In the genomic region with DNA sequence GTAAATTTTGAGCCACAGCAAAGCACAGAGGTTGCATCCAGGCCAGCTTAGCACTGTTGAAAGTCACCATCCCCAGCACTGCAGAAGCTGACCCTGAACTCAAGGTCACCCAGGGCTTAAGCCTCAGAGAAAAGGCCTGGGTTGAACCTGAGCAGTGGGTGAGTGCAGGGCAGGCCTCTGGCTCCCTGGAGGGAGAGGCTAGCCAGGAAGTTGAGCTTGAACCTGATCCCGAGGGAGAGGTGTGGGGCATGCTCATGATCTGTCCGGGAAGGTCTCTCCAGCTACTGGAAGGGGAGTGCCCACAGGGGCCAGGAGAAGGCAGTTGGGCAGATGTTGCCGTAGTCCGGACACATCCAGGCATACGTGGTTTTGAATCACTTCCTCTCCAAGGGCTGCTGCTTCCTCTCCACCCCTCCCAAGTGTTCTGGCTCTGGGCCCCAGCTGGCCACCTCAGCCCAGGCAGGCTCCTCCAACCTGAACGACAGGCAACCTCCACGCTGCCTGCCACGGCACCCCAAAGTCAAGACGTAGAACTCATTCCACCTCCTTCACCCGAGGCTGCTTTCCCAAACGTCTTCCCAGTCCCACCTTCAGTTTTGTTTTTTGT, we compare ENCODE assay signal across 1 cellular context.
A peak's percentile ranks its signal among the peaks of the same experiment; 100 is the strongest.
TF ChIP-seq lines count a peak whose summit lies in the region.

No MANE protein-coding gene starts in this region.

TF ChIP-seq in HepG2, 621 proteins besides CTCF, POLR2A, EP300 and RAD21 (continued from another document and continues in another):
- TF ChIP-seq, protein P1, sequence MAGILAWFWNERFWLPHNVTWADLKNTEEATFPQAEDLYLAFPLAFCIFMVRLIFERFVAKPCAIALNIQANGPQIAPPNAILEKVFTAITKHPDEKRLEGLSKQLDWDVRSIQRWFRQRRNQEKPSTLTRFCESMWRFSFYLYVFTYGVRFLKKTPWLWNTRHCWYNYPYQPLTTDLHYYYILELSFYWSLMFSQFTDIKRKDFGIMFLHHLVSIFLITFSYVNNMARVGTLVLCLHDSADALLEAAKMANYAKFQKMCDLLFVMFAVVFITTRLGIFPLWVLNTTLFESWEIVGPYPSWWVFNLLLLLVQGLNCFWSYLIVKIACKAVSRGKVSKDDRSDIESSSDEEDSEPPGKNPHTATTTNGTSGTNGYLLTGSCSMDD (CRISPR knock-in tag; IDR thresholded peaks at IDR 0.05): no peak
- TF ChIP-seq, protein P2, sequence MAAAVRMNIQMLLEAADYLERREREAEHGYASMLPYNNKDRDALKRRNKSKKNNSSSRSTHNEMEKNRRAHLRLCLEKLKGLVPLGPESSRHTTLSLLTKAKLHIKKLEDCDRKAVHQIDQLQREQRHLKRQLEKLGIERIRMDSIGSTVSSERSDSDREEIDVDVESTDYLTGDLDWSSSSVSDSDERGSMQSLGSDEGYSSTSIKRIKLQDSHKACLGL (CRISPR knock-in tag; IDR thresholded peaks at IDR 0.05): no peak
- TF ChIP-seq PAX8 (CRISPR knock-in tag; IDR thresholded peaks at IDR 0.05; ENCODE audit: borderline replicate concordance) (0 out of 2 replicates have a peak, but pooled peaks have one; percentile 28), ZNF33A (CRISPR knock-in tag; IDR thresholded peaks at IDR 0.05; ENCODE audit: borderline replicate concordance) (no peak), NPAS2 (CRISPR knock-in tag; IDR thresholded peaks at IDR 0.05; ENCODE audit: borderline replicate concordance) (no peak), PRPF4 (IDR thresholded peaks at IDR 0.05; ENCODE audit: low read depth, low read length, poor library complexity, severe bottlenecking) (no peak), MAF1 (CRISPR knock-in tag; IDR thresholded peaks at IDR 0.05; ENCODE audit: borderline replicate concordance) (0 out of 2 replicates have a peak, but pooled peaks have one; percentile 79), RORA (CRISPR knock-in tag; IDR thresholded peaks at IDR 0.05) (no peak), ZKSCAN1 (IDR thresholded peaks at IDR 0.05; ENCODE audit: low read length) (no peak; the same call in none of the 2 replicates), ZNF605 (CRISPR knock-in tag; IDR thresholded peaks at IDR 0.05) (peak; percentile 82), ZSCAN21 (CRISPR knock-in tag; IDR thresholded peaks at IDR 0.05; ENCODE audit: borderline replicate concordance) (no peak; the same call in 1 of the 2 replicates), YY1 (IDR thresholded peaks at IDR 0.05; ENCODE audit: insufficient read depth, insufficient replicate concordance, low read depth, low read length) (no peak), KLF12 (CRISPR knock-in tag; IDR thresholded peaks at IDR 0.05; ENCODE audit: borderline replicate concordance) (peak; percentile 88), ZNF891 (CRISPR knock-in tag; IDR thresholded peaks at IDR 0.05) (no peak; the same call in none of the 2 replicates), ZNF556 (CRISPR knock-in tag; IDR thresholded peaks at IDR 0.05; ENCODE audit: borderline replicate concordance) (peak; percentile 88; the same call in 1 of the 2 replicates), ZNF20 (CRISPR knock-in tag; IDR thresholded peaks at IDR 0.05) (no peak), SMARCE1 (IDR thresholded peaks at IDR 0.05; ENCODE audit: borderline replicate concordance) (no peak)
- TF ChIP-seq, protein P3, sequence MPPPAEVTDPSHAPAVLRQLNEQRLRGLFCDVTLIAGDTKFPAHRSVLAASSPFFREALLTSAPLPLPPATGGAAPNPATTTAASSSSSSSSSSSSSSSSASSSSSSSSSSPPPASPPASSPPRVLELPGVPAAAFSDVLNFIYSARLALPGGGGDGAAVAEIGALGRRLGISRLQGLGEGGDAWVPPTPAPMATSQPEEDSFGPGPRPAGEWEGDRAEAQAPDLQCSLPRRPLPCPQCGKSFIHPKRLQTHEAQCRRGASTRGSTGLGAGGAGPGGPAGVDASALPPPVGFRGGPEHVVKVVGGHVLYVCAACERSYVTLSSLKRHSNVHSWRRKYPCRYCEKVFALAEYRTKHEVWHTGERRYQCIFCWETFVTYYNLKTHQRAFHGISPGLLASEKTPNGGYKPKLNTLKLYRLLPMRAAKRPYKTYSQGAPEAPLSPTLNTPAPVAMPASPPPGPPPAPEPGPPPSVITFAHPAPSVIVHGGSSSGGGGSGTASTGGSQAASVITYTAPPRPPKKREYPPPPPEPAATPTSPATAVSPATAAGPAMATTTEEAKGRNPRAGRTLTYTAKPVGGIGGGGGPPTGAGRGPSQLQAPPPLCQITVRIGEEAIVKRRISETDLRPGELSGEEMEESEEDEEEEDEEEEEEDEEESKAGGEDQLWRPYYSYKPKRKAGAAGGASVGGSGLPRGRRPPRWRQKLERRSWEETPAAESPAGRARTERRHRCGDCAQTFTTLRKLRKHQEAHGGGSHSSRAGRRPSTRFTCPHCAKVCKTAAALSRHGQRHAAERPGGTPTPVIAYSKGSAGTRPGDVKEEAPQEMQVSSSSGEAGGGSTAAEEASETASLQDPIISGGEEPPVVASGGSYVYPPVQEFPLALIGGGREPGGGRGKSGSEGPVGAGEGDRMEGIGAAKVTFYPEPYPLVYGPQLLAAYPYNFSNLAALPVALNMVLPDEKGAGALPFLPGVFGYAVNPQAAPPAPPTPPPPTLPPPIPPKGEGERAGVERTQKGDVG (CRISPR knock-in tag; IDR thresholded peaks at IDR 0.05; ENCODE audit: borderline replicate concordance): peak; percentile 92
- TF ChIP-seq, protein P4, sequence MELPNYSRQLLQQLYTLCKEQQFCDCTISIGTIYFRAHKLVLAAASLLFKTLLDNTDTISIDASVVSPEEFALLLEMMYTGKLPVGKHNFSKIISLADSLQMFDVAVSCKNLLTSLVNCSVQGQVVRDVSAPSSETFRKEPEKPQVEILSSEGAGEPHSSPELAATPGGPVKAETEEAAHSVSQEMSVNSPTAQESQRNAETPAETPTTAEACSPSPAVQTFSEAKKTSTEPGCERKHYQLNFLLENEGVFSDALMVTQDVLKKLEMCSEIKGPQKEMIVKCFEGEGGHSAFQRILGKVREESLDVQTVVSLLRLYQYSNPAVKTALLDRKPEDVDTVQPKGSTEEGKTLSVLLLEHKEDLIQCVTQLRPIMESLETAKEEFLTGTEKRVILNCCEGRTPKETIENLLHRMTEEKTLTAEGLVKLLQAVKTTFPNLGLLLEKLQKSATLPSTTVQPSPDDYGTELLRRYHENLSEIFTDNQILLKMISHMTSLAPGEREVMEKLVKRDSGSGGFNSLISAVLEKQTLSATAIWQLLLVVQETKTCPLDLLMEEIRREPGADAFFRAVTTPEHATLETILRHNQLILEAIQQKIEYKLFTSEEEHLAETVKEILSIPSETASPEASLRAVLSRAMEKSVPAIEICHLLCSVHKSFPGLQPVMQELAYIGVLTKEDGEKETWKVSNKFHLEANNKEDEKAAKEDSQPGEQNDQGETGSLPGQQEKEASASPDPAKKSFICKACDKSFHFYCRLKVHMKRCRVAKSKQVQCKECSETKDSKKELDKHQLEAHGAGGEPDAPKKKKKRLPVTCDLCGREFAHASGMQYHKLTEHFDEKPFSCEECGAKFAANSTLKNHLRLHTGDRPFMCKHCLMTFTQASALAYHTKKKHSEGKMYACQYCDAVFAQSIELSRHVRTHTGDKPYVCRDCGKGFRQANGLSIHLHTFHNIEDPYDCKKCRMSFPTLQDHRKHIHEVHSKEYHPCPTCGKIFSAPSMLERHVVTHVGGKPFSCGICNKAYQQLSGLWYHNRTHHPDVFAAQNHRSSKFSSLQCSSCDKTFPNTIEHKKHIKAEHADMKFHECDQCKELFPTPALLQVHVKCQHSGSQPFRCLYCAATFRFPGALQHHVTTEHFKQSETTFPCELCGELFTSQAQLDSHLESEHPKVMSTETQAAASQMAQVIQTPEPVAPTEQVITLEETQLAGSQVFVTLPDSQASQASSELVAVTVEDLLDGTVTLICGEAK (IDR thresholded peaks at IDR 0.05): no peak
- TF ChIP-seq, protein P4 (CRISPR knock-in tag; IDR thresholded peaks at IDR 0.05): peak; percentile 59; the same call in 1 of the 2 replicates
- TF ChIP-seq, protein P5, sequence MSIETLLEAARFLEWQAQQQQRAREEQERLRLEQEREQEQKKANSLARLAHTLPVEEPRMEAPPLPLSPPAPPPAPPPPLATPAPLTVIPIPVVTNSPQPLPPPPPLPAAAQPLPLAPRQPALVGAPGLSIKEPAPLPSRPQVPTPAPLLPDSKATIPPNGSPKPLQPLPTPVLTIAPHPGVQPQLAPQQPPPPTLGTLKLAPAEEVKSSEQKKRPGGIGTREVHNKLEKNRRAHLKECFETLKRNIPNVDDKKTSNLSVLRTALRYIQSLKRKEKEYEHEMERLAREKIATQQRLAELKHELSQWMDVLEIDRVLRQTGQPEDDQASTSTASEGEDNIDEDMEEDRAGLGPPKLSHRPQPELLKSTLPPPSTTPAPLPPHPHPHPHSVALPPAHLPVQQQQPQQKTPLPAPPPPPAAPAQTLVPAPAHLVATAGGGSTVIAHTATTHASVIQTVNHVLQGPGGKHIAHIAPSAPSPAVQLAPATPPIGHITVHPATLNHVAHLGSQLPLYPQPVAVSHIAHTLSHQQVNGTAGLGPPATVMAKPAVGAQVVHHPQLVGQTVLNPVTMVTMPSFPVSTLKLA (IDR thresholded peaks at IDR 0.05): no peak
- TF ChIP-seq, protein P6, sequence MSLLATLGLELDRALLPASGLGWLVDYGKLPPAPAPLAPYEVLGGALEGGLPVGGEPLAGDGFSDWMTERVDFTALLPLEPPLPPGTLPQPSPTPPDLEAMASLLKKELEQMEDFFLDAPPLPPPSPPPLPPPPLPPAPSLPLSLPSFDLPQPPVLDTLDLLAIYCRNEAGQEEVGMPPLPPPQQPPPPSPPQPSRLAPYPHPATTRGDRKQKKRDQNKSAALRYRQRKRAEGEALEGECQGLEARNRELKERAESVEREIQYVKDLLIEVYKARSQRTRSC (CRISPR knock-in tag; IDR thresholded peaks at IDR 0.05; ENCODE audit: low read depth): no peak; the same call in 1 of the 2 replicates
- TF ChIP-seq, protein P7, sequence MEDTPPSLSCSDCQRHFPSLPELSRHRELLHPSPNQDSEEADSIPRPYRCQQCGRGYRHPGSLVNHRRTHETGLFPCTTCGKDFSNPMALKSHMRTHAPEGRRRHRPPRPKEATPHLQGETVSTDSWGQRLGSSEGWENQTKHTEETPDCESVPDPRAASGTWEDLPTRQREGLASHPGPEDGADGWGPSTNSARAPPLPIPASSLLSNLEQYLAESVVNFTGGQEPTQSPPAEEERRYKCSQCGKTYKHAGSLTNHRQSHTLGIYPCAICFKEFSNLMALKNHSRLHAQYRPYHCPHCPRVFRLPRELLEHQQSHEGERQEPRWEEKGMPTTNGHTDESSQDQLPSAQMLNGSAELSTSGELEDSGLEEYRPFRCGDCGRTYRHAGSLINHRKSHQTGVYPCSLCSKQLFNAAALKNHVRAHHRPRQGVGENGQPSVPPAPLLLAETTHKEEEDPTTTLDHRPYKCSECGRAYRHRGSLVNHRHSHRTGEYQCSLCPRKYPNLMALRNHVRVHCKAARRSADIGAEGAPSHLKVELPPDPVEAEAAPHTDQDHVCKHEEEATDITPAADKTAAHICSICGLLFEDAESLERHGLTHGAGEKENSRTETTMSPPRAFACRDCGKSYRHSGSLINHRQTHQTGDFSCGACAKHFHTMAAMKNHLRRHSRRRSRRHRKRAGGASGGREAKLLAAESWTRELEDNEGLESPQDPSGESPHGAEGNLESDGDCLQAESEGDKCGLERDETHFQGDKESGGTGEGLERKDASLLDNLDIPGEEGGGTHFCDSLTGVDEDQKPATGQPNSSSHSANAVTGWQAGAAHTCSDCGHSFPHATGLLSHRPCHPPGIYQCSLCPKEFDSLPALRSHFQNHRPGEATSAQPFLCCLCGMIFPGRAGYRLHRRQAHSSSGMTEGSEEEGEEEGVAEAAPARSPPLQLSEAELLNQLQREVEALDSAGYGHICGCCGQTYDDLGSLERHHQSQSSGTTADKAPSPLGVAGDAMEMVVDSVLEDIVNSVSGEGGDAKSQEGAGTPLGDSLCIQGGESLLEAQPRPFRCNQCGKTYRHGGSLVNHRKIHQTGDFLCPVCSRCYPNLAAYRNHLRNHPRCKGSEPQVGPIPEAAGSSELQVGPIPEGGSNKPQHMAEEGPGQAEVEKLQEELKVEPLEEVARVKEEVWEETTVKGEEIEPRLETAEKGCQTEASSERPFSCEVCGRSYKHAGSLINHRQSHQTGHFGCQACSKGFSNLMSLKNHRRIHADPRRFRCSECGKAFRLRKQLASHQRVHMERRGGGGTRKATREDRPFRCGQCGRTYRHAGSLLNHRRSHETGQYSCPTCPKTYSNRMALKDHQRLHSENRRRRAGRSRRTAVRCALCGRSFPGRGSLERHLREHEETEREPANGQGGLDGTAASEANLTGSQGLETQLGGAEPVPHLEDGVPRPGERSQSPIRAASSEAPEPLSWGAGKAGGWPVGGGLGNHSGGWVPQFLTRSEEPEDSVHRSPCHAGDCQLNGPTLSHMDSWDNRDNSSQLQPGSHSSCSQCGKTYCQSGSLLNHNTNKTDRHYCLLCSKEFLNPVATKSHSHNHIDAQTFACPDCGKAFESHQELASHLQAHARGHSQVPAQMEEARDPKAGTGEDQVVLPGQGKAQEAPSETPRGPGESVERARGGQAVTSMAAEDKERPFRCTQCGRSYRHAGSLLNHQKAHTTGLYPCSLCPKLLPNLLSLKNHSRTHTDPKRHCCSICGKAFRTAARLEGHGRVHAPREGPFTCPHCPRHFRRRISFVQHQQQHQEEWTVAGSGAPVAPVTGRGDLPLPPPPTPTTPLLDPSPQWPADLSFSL (CRISPR knock-in tag; IDR thresholded peaks at IDR 0.05): no peak
